In the genomic region with DNA sequence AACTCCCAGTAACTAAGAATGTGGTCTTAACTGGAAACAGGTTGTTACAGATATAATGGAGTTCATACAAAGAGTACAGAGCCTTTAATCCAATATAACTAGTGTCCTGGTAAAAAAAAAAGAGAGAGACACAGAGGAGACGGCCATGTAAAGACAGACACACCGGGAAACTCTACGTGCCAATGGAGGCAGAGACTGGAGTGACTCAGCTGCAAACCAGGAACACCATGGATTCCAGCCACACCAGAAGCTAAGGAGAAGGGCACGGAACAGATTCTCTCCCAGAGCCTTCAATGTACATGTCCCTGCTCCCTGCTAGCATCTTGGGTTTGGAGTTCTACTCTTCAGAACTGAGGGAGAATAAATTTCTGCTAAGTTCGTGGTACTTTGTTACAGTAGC, we compare ENCODE assay signal across 1 cellular context.
TF ChIP-seq lines count a peak whose summit lies in the region.

No MANE protein-coding gene starts in this region.

TF ChIP-seq in endothelial cell of umbilical vein, 7 proteins besides CTCF, POLR2A, EP300 and RAD21:
- TF ChIP-seq GATA2 (IDR thresholded peaks at IDR 0.05; ENCODE audit: insufficient read depth, insufficient read length, low read depth, low read length) = no peak
- TF ChIP-seq MYC (IDR thresholded peaks at IDR 0.05; ENCODE audit: low read depth, low read length) = no peak
- no peak for TF ChIP-seq MAX (IDR thresholded peaks at IDR 0.05; ENCODE audit: insufficient read depth, insufficient read length)
- no peak for TF ChIP-seq JUN (IDR thresholded peaks at IDR 0.05; ENCODE audit: borderline replicate concordance, insufficient read depth, insufficient read length, low read depth)
- no peak for TF ChIP-seq FOS (IDR thresholded peaks at IDR 0.05; ENCODE audit: borderline replicate concordance, insufficient read depth, low read length)
- no peak for TF ChIP-seq POLR2AphosphoS5 (IDR thresholded peaks at IDR 0.05; ENCODE audit: insufficient read depth, low read depth, low read length)
- TF ChIP-seq EZH2 (IDR thresholded peaks at IDR 0.05; ENCODE audit: borderline replicate concordance, low read depth, low read length, severe bottlenecking) = no peak
